ENCODE assay signal across 13 cellular contexts in the genomic region with DNA sequence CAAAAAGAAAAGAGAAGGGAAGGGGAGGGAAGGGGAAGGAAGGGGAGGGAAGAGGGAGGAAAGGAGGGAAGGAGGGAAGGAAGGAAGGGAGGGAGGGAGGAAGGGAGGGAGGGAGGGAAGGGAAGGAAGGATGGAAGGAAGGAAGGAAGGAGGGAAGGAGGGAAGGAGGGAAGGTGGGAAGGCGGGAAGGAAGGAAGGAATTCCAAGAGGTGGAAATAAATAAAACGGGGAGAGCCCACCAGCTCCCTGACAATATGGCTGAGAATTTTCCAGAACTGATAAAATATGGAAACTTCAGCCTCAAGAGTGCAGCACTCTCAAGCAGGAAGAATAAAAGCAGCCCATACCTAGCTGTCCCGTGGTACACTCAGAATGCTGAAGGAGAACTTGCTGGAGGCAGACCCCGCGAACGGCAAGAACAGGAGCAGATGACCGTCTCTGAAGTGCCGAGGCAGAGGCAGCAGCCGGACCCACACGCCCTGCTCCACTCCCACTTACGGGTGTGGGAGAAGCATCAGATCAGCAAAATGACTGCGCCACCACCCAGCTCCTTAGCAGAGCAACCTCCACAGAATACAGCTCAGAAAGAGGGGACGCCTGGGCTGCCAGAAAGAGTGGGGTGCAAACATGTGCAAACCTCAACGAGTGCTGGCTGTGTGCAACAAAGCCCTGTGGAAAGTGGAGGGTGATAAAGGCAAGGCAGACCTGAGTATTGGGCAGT. TPM values are rescaled to one million over a fixed set of nuclear protein-coding genes. Genes with fewer than 3 reads are reported as not detected.
"Had no signal": no experiment of that assay in that cellular context is flagged by ENCODE, and none has a peak within 500 bp of the region (broad histone marks: within the 10 kb centered on the region; RNA-seq: fewer than 3 reads in every experiment).

No MANE protein-coding gene starts in this region.

- H3K27ac Mint-ChIP-seq: activated T-cell treated with anti-CD3 and anti-CD28 coated beads, Interleukin-2, amount 50 U/mL, for 24 hours; nephron progenitor cell had no signal

- H3K27ac ChIP-seq: esophagus muscularis mucosa, ovary, sigmoid colon, stomach, thoracic aorta had no signal

- H3K36me3 ChIP-seq: esophagus muscularis mucosa, ovary, sigmoid colon, spleen, stomach, thoracic aorta had no signal

- DNase-seq: activated CD4-positive, alpha-beta T cell treated with anti-CD3 and anti-CD28 coated beads for 1 hour; activated CD4-positive, alpha-beta T cell treated with anti-CD3 and anti-CD28 coated beads, Interleukin-2, amount 50 U/mL, for 4 hours; activated naive CD4-positive, alpha-beta T cell treated with anti-CD3 and anti-CD28 coated beads, Interleukin-2, amount 50 U/mL, for 16 hours; activated T-cell treated with anti-CD3 and anti-CD28 coated beads, Interleukin-2, amount 50 U/mL, for 24 hours; nephron progenitor cell; ovary; sigmoid colon; spleen; stomach; T-helper 1 cell had no signal

- H3K4me3 Mint-ChIP-seq: activated T-cell treated with anti-CD3 and anti-CD28 coated beads, Interleukin-2, amount 50 U/mL, for 24 hours; nephron progenitor cell had no signal

- H3K27me3 ChIP-seq: ovary had no signal

- H3K4me3 ChIP-seq: esophagus muscularis mucosa, ovary, sigmoid colon, spleen, stomach, thoracic aorta had no signal

- H3K9me3 ChIP-seq: esophagus muscularis mucosa, ovary, sigmoid colon, stomach, thoracic aorta had no signal

RNA-seq across cellular contexts. Expression of a gene that starts 50.7 kb away (rescaled TPM):
- total RNA-seq: kidney epithelial cell, spleen, thoracic aorta had no signal
